ENCODE assay signal across 22 cellular contexts in genomic region chr4:177447417-177448004, GRCh38.
"Had no signal": no experiment of that assay in that cellular context is flagged by ENCODE, and none has a peak within 500 bp of the region (broad histone marks: within the 10 kb centered on the region; RNA-seq: fewer than 3 reads in every experiment).

No MANE protein-coding gene starts in this region.

- H3K27me3 ChIP-seq: esophagus squamous epithelium, gastroesophageal sphincter, neutrophil, ovary, tibial artery had no signal

- FAIRE-seq: bronchial epithelial cell, keratinocyte had no signal

- DNase-seq: activated B cell treated with CpG ODN at 0.5 μM for 24 hours; activated CD4-positive, alpha-beta memory T cell treated with anti-CD3 and anti-CD28 coated beads for 36 hours; activated CD4-positive, alpha-beta T cell treated with anti-CD3 and anti-CD28 coated beads for 36 hours; activated naive CD4-positive, alpha-beta T cell treated with Interleukin-2 at 50 U/mL for 16 hours; activated naive CD8-positive, alpha-beta T cell treated with anti-CD3 and anti-CD28 coated beads for 36 hours; activated T-cell treated with anti-CD3 and anti-CD28 coated beads, Interleukin-2, amount 50 U/mL, for 48 hours; cortex of kidney; endodermal cell; esophagus squamous epithelium; head of caudate nucleus; left colon; ovary; right cardiac atrium; stimulated activated CD4-positive, alpha-beta T cell treated with anti-CD3 and anti-CD28 coated beads, Interleukin-12 subunit alpha, Interleukin-12 subunit beta, amount 100 ng/mL, for 4 hours; substantia nigra; T1000; tibial artery had no signal

- H3K27ac ChIP-seq: gastroesophageal sphincter, neutrophil, ovary, tibial artery had no signal

- ATAC-seq: activated CD4-positive, alpha-beta T cell treated with anti-CD3 and anti-CD28 coated beads for 36 hours; gastroesophageal sphincter; left colon; natural killer cell treated with Interleukin-12 subunit alpha and Interleukin-12 subunit beta and Interleukin-15 and Interleukin-18, amount 100 ng/mL, for 72 hours; right cardiac atrium had no signal

- H3K4me3 ChIP-seq: esophagus squamous epithelium, gastroesophageal sphincter, ovary, tibial artery had no signal

- H3K9me3 ChIP-seq: esophagus squamous epithelium, gastroesophageal sphincter, neutrophil, ovary, tibial artery had no signal

- H3K36me3 ChIP-seq: esophagus squamous epithelium, gastroesophageal sphincter, neutrophil, ovary, tibial artery had no signal
